11 cellular contexts compared by ENCODE assay signal in genomic region chr1:150981805-150982712, GRCh38. TPM values are rescaled to one million over a fixed set of nuclear protein-coding genes. Genes with fewer than 3 reads are reported as not detected.
DNase-seq lines count a peak whose midpoint lies in the region; TF ChIP-seq lines count a peak whose summit lies in the region.
"Had no signal": no experiment of that assay in that cellular context is flagged by ENCODE, and none has a peak within 500 bp of the region (broad histone marks: within the 10 kb centered on the region; RNA-seq: fewer than 3 reads in every experiment).

A gene with protein sequence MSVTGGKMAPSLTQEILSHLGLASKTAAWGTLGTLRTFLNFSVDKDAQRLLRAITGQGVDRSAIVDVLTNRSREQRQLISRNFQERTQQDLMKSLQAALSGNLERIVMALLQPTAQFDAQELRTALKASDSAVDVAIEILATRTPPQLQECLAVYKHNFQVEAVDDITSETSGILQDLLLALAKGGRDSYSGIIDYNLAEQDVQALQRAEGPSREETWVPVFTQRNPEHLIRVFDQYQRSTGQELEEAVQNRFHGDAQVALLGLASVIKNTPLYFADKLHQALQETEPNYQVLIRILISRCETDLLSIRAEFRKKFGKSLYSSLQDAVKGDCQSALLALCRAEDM (plus strand): TSS chr1:150982292. CDS start chr1:150983106, 814 bp downstream.

- CTCF ChIA-PET in RWPE1 (lab: Yijun Ruan, JAX), result interaction anchor here (0.6 to 2.8 kb wide), 3 partner anchors 14 to 608 kb away, joined by 4 to 23 read pairs (median 12); partner anchors contain the start of gene MINDY1

- H3K4me3 Mint-ChIP-seq in activated T-helper 1 cell treated with anti-CD3 and anti-CD28 coated beads, Interleukin-12 subunit alpha, Interleukin-12 subunit beta, Interleukin-2, Interleukin-4 antibody, amounts not matched to agents 30 ng/mL and 10 ng/mL and 1 ng/mL, durations not matched to agents 14 hours and 24 hours and 36 hours, result no peak within 1 kb of the TSS

- H3K36me3 ChIP-seq in iPS-18a (ENCODE audit: control insufficient read depth, low read depth, low read length) (no peaks in the 10 kb centered on the region), thyroid gland (no peaks in the 10 kb centered on the region)
- H3K36me3 ChIP-seq: neutrophil had no signal

- peaks cover 20% of the 10 kb centered on the region for H3K4me1 Mint-ChIP-seq in activated T-helper 1 cell treated with anti-CD3 and anti-CD28 coated beads, Interleukin-12 subunit alpha, Interleukin-12 subunit beta, Interleukin-2, Interleukin-4 antibody, amounts not matched to agents 30 ng/mL and 10 ng/mL and 1 ng/mL, durations not matched to agents 14 hours and 24 hours and 36 hours (ENCODE audit: low read depth)

- H3K27me3 Mint-ChIP-seq in activated T-helper 1 cell treated with anti-CD3 and anti-CD28 coated beads, Interleukin-12 subunit alpha, Interleukin-12 subunit beta, Interleukin-2, Interleukin-4 antibody, amounts not matched to agents 30 ng/mL and 10 ng/mL and 1 ng/mL, durations not matched to agents 14 hours and 24 hours and 36 hours (ENCODE audit: insufficient read depth), result no peaks in the 10 kb centered on the region

- no peaks in the 10 kb centered on the region for H3K36me3 Mint-ChIP-seq in activated T-helper 1 cell treated with anti-CD3 and anti-CD28 coated beads, Interleukin-12 subunit alpha, Interleukin-12 subunit beta, Interleukin-2, Interleukin-4 antibody, amounts not matched to agents 30 ng/mL and 10 ng/mL and 1 ng/mL, durations not matched to agents 14 hours and 24 hours and 36 hours (ENCODE audit: low read depth)

- H3K9me3 ChIP-seq in iPS-18a (ENCODE audit: control insufficient read depth, low read depth, low read length) (no peaks in the 10 kb centered on the region), thyroid gland (no peaks in the 10 kb centered on the region)
- H3K9me3 ChIP-seq: neutrophil had no signal

- H3K27ac Mint-ChIP-seq in activated T-helper 1 cell treated with anti-CD3 and anti-CD28 coated beads, Interleukin-12 subunit alpha, Interleukin-12 subunit beta, Interleukin-2, Interleukin-4 antibody, amounts not matched to agents 30 ng/mL and 10 ng/mL and 1 ng/mL, durations not matched to agents 14 hours and 24 hours and 36 hours, result no peak within 1 kb of the TSS

- peak within 1 kb of the TSS; percentile 20 for H3K4me3 ChIP-seq in iPS-18a (ENCODE audit: low read length)
- H3K4me3 ChIP-seq in thyroid gland (replicated peaks in 1 of 3), result no peak within 1 kb of the TSS

- H3K27ac ChIP-seq in RWPE1 (peak within 1 kb of the TSS; percentile 91), iPS-18a (ENCODE audit: low read length) (peak within 1 kb of the TSS; percentile 38), thyroid gland (peak within 1 kb of the TSS; percentile 52 to 79 (median 74))
- H3K27ac ChIP-seq: neutrophil had no signal

- no peak for TF ChIP-seq CTCF in RWPE1 (conservative IDR thresholded peaks at IDR 0.05; ENCODE audit: low read depth)
- TF ChIP-seq CTCF in thyroid gland (IDR thresholded peaks at IDR 0.05), result no peak

- no peaks in the 10 kb centered on the region for H3K9me3 Mint-ChIP-seq in activated T-helper 1 cell treated with anti-CD3 and anti-CD28 coated beads, Interleukin-12 subunit alpha, Interleukin-12 subunit beta, Interleukin-2, Interleukin-4 antibody, amounts not matched to agents 30 ng/mL and 10 ng/mL and 1 ng/mL, durations not matched to agents 14 hours and 24 hours and 36 hours

- 39 to 56% methylated on average over 8 to 11 of the region's 12 CpGs for WGBS in thyroid gland, 2 donors

- H3K4me1 ChIP-seq in iPS-18a (ENCODE audit: control insufficient read depth, low read depth, low read length) (peaks cover 20% of the 10 kb centered on the region), thyroid gland (peaks cover 30 to 58% of the 10 kb centered on the region in 2 donors)

- POLR2A ChIA-PET in RWPE1 (lab: Yijun Ruan, JAX; ENCODE audit: low non-redundant PET), result interaction anchor here (1.4 kb wide), 1 partner anchor 25 kb away, joined by 7 read pairs; the partner anchor contains the start of gene MINDY1

- intact Hi-C loops in thyroid gland (cut with DNase I), result no loop called here
- intact Hi-C loops in posterior vena cava (cut with DNase I), result no loop called here
- intact Hi-C loops in activated T-helper 1 cell treated with anti-CD3 and anti-CD28 coated beads, Interleukin-12 subunit alpha, Interleukin-12 subunit beta, Interleukin-2, Interleukin-4 antibody, amounts not matched to agents 30 ng/mL and 10 ng/mL and 1 ng/mL, durations not matched to agents 14 hours and 24 hours and 36 hours (cut with micrococcal nuclease), result no loop called here

- H3K27me3 ChIP-seq in iPS-18a (ENCODE audit: control insufficient read depth, insufficient read depth, low read length), result no peaks in the 10 kb centered on the region
- no peaks in the 10 kb centered on the region for H3K27me3 ChIP-seq in thyroid gland
- H3K27me3 ChIP-seq: neutrophil had no signal

- TF ChIP-seq POLR2A in thyroid gland (IDR thresholded peaks at IDR 0.05), result peak in 1 of 2 donors; percentile 49

- peak within 1 kb of the TSS; percentile 18 for H3K9ac ChIP-seq in iPS-18a (ENCODE audit: low read length)

- peak; percentile 39 for DNase-seq in NK-92 treated with Interleukin-12 subunit alpha and Interleukin-12 subunit beta, amount 100 ng/mL, for 24 hours (lab: John Stamatoyannopoulos, UW)
- DNase-seq in NK-92 (lab: John Stamatoyannopoulos, UW; ENCODE audit: unreplicated experiment) (no peak), RWPE1 (ENCODE audit: low spot score) (no peak), thyroid gland (peak; percentile 77 to 83), NCI-H2029 (lab: John Stamatoyannopoulos, UW) (no peak), posterior vena cava (ENCODE audit: low spot score) (no peak)
- DNase-seq in activated T-helper 1 cell treated with anti-CD3 and anti-CD28 coated beads, Interleukin-12 subunit alpha, Interleukin-12 subunit beta, Interleukin-2, Interleukin-4 antibody, amounts not matched to agents 30 ng/mL and 10 ng/mL and 1 ng/mL, durations not matched to agents 14 hours and 24 hours and 36 hours (ENCODE audit: low spot score), result no peak
- DNase-seq: activated naive CD4-positive, alpha-beta T cell treated with Interleukin-2 at 50 U/mL for 16 hours had no signal

RNA-seq across cellular contexts. Expression of the gene that starts here (rescaled TPM):
- total RNA-seq in thyroid gland, result 10 to 100 TPM in 2 of 4 donors, 1 to 10 TPM in 2; 5.8 to 14.9 (median 10.0) TPM
- total RNA-seq in posterior vena cava, result under 1 TPM in 1 of 2 donors, not detected in 1; 0.19 TPM
- not detected in 2 replicates for total RNA-seq in activated T-helper 1 cell treated with anti-CD3 and anti-CD28 coated beads, Interleukin-12 subunit alpha, Interleukin-12 subunit beta, Interleukin-2, Interleukin-4 antibody, amounts not matched to agents 30 ng/mL and 10 ng/mL and 1 ng/mL, durations not matched to agents 14 hours and 24 hours and 36 hours
- total RNA-seq: Right ventricle myocardium inferior had no signal

Comparison
In these comparisons a context has a peak if more than half of its experiments do, and no peak if none do; other contexts are left out.
1. DNase-seq: peak in NK-92 treated with Interleukin-12 subunit alpha and Interleukin-12 subunit beta, amount 100 ng/mL, for 24 hours (single experiment) and thyroid gland (2 of 2); none in NK-92 (single experiment), RWPE1 (single experiment), NCI-H2029 (single experiment), posterior vena cava (single experiment) and activated T-helper 1 cell treated with anti-CD3 and anti-CD28 coated beads, Interleukin-12 subunit alpha, Interleukin-12 subunit beta, Interleukin-2, Interleukin-4 antibody, amounts not matched to agents 30 ng/mL and 10 ng/mL and 1 ng/mL, durations not matched to agents 14 hours and 24 hours and 36 hours (single experiment).
2. H3K27ac ChIP-seq: peak in every context shown above with its lines; median percentile 91 in RWPE1; 74 in thyroid gland; 38 in iPS-18a.